ENCODE assay signal across 16 cellular contexts in genomic region chr12:27303139-27304111, GRCh38. TPM values are rescaled to one million over a fixed set of nuclear protein-coding genes. Genes with fewer than 3 reads are reported as not detected.
DNase-seq lines count a peak whose midpoint lies in the region; ATAC-seq and TF ChIP-seq lines count a peak whose summit lies in the region.
"Had no signal": no experiment of that assay in that cellular context is flagged by ENCODE, and none has a peak within 500 bp of the region (broad histone marks: within the 10 kb centered on the region; RNA-seq: fewer than 3 reads in every experiment).

No MANE protein-coding gene starts in this region.

- TF ChIP-seq EP300 in sigmoid colon (IDR thresholded peaks at IDR 0.05): no peak

- CTCF ChIA-PET in activated CD8-positive, alpha-beta T cell treated with anti-CD3 and anti-CD28 coated beads for 36 hours (lab: Charles Lee): interaction anchor here (0.6 to 7.6 kb wide), 7 partner anchors 21 to 288 kb away, joined by 3 to 81 read pairs (median 6); partner anchors contain the start of gene TM7SF3
- CTCF ChIA-PET in activated CD8-positive, alpha-beta T cell treated with anti-CD3 and anti-CD28 coated beads, Interleukin-2, amount 10 ng/mL, durations not matched to agents 7 days and 5 days (lab: Charles Lee): interaction anchor here (0.9 to 8.4 kb wide), 10 partner anchors 29 to 401 kb away, joined by 3 to 193 read pairs (median 8); partner anchors contain the start of genes BMAL2, MED21, STK38L and TM7SF3

- H3K9me3 Mint-ChIP-seq in activated CD8-positive, alpha-beta T cell treated with anti-CD3 and anti-CD28 coated beads for 36 hours: no peaks in the 10 kb centered on the region
- no peaks in the 10 kb centered on the region for H3K9me3 Mint-ChIP-seq in activated CD8-positive, alpha-beta T cell treated with anti-CD3 and anti-CD28 coated beads, Interleukin-2, amount 10 ng/mL, durations not matched to agents 7 days and 5 days (ENCODE audit: insufficient read depth)
- H3K9me3 Mint-ChIP-seq: effector memory CD8-positive, alpha-beta T cell had no signal

- H3K27ac ChIP-seq in coronary artery: peak overlapping the region; percentile 15 to 29
- peak overlapping the region in 3 of 4 donors; percentile 25 to 73 (median 64) for H3K27ac ChIP-seq in sigmoid colon
- H3K27ac ChIP-seq: foreskin keratinocyte, PC-9 had no signal

- H3K9me3 ChIP-seq in sigmoid colon: no peaks in the 10 kb centered on the region
- H3K9me3 ChIP-seq: uterus had no signal

- DNase-seq in activated CD8-positive, alpha-beta T cell treated with anti-CD3 and anti-CD28 coated beads for 36 hours: no peak
- no peak for DNase-seq in activated CD8-positive, alpha-beta T cell treated with anti-CD3 and anti-CD28 coated beads, Interleukin-2, amount 10 ng/mL, durations not matched to agents 7 days and 5 days
- DNase-seq in NCI-H2171 treated with DMSO at 0.1 percent for 48 hours (lab: John Stamatoyannopoulos, UW) (peak; percentile 54), coronary artery (ENCODE audit: low spot score) (no peak), sigmoid colon (no peak), NCI-H2227 treated with DMSO at 0.1 percent for 48 hours (lab: John Stamatoyannopoulos, UW) (no peak)
- DNase-seq in stimulated activated CD4-positive, alpha-beta T cell treated with anti-CD3 and anti-CD28 coated beads, Interleukin-4, amount 100 ng/mL, for 1 hour: no peak
- DNase-seq: activated CD4-positive, CD25-positive, alpha-beta regulatory T cell treated with anti-CD3 and anti-CD28 coated beads, Interleukin-2, amount 50 U/mL, for 72 hours; activated T-cell treated with anti-CD3 and anti-CD28 coated beads, Interleukin-2, amount 50 U/mL, for 1 hour; effector memory CD8-positive, alpha-beta T cell; foreskin keratinocyte; KG1; PC-9; SW 1271; uterus had no signal

- H3K4me3 Mint-ChIP-seq in activated CD8-positive, alpha-beta T cell treated with anti-CD3 and anti-CD28 coated beads for 36 hours: no peak overlapping the region
- no peak overlapping the region for H3K4me3 Mint-ChIP-seq in activated CD8-positive, alpha-beta T cell treated with anti-CD3 and anti-CD28 coated beads, Interleukin-2, amount 10 ng/mL, durations not matched to agents 7 days and 5 days
- H3K4me3 Mint-ChIP-seq: effector memory CD8-positive, alpha-beta T cell had no signal

- no peaks in the 10 kb centered on the region for H3K27me3 ChIP-seq in sigmoid colon
- H3K27me3 ChIP-seq: foreskin keratinocyte, uterus had no signal

- H3K4me1 ChIP-seq in sigmoid colon: peaks cover 0 to 40% (median 33%) of the 10 kb centered on the region in 4 donors
- H3K4me1 ChIP-seq: foreskin keratinocyte, uterus had no signal

- peaks cover 7% of the 10 kb centered on the region for H3K4me1 Mint-ChIP-seq in activated CD8-positive, alpha-beta T cell treated with anti-CD3 and anti-CD28 coated beads for 36 hours (ENCODE audit: low read depth)
- H3K4me1 Mint-ChIP-seq in activated CD8-positive, alpha-beta T cell treated with anti-CD3 and anti-CD28 coated beads, Interleukin-2, amount 10 ng/mL, durations not matched to agents 7 days and 5 days (ENCODE audit: low read depth): peaks cover 3% of the 10 kb centered on the region

- H3K27me3 Mint-ChIP-seq in activated CD8-positive, alpha-beta T cell treated with anti-CD3 and anti-CD28 coated beads for 36 hours: no peaks in the 10 kb centered on the region
- H3K27me3 Mint-ChIP-seq in activated CD8-positive, alpha-beta T cell treated with anti-CD3 and anti-CD28 coated beads, Interleukin-2, amount 10 ng/mL, durations not matched to agents 7 days and 5 days (ENCODE audit: low read depth): no peaks in the 10 kb centered on the region
- H3K27me3 Mint-ChIP-seq: effector memory CD8-positive, alpha-beta T cell had no signal

- intact Hi-C loops in activated CD8-positive, alpha-beta T cell treated with anti-CD3 and anti-CD28 coated beads for 36 hours (cut with micrococcal nuclease): loop anchor here (10.0 kb wide), 1 partner anchor 159 kb away; no protein-coding TSS in a partner anchor
- intact Hi-C loops in sigmoid colon (cut with DNase I): no loop called here

- peaks cover 14% of the 10 kb centered on the region for H3K36me3 Mint-ChIP-seq in activated CD8-positive, alpha-beta T cell treated with anti-CD3 and anti-CD28 coated beads for 36 hours (ENCODE audit: low read depth)
- H3K36me3 Mint-ChIP-seq in activated CD8-positive, alpha-beta T cell treated with anti-CD3 and anti-CD28 coated beads, Interleukin-2, amount 10 ng/mL, durations not matched to agents 7 days and 5 days (ENCODE audit: low read depth): peaks cover 15% of the 10 kb centered on the region

- ATAC-seq in activated CD8-positive, alpha-beta T cell treated with anti-CD3 and anti-CD28 coated beads for 36 hours: no peak
- ATAC-seq in activated CD8-positive, alpha-beta T cell treated with anti-CD3 and anti-CD28 coated beads, Interleukin-2, amount 10 ng/mL, durations not matched to agents 7 days and 5 days: no peak
- no peak for ATAC-seq in GM21381 (IDR thresholded peaks at IDR 0.05; ENCODE audit: unreplicated experiment)
- ATAC-seq: effector memory CD8-positive, alpha-beta T cell; foreskin keratinocyte had no signal

- H3K4me3 ChIP-seq in coronary artery (no peak overlapping the region), sigmoid colon (no peak overlapping the region)
- H3K4me3 ChIP-seq: PC-9, uterus had no signal

- peak overlapping the region; percentile 27 for H3K27ac Mint-ChIP-seq in activated CD8-positive, alpha-beta T cell treated with anti-CD3 and anti-CD28 coated beads for 36 hours
- H3K27ac Mint-ChIP-seq in activated CD8-positive, alpha-beta T cell treated with anti-CD3 and anti-CD28 coated beads, Interleukin-2, amount 10 ng/mL, durations not matched to agents 7 days and 5 days: no peak overlapping the region

- 38 to 69% methylated on average over 3 of the region's 3 CpGs for WGBS in sigmoid colon, 2 donors

- POLR2A ChIA-PET in activated CD8-positive, alpha-beta T cell treated with anti-CD3 and anti-CD28 coated beads for 36 hours (lab: Charles Lee): no interaction called here
- POLR2A ChIA-PET in activated CD8-positive, alpha-beta T cell treated with anti-CD3 and anti-CD28 coated beads, Interleukin-2, amount 10 ng/mL, durations not matched to agents 7 days and 5 days (lab: Charles Lee): interaction anchor here (0.6 kb wide), 1 partner anchor 64 kb away, joined by 4 read pairs; no protein-coding TSS in a partner anchor

- TF ChIP-seq CTCF in activated CD8-positive, alpha-beta T cell treated with anti-CD3 and anti-CD28 coated beads for 36 hours (IDR thresholded peaks at IDR 0.05): no peak
- TF ChIP-seq CTCF in coronary artery (IDR thresholded peaks at IDR 0.05): no peak
- TF ChIP-seq CTCF in sigmoid colon (IDR thresholded peaks at IDR 0.05): no peak

- no peak for TF ChIP-seq POLR2A in sigmoid colon (IDR thresholded peaks at IDR 0.05)

- H3K36me3 ChIP-seq in sigmoid colon: peaks cover 3 to 51% (median 6%) of the 10 kb centered on the region in 4 donors
- H3K36me3 ChIP-seq: uterus had no signal

RNA-seq across cellular contexts. Expression of gene BMAL2, which starts 29.2 kb away (rescaled TPM):
- total RNA-seq in activated CD8-positive, alpha-beta T cell treated with anti-CD3 and anti-CD28 coated beads for 36 hours: 1 to 10 TPM; 7.5 to 9.7 TPM
- 10 to 100 TPM; 17.9 to 18.3 TPM for total RNA-seq in activated CD8-positive, alpha-beta T cell treated with anti-CD3 and anti-CD28 coated beads, Interleukin-2, amount 10 ng/mL, durations not matched to agents 7 days and 5 days
- 1 to 10 TPM; 3.2 to 6.2 (median 3.9) TPM for total RNA-seq in sigmoid colon
- polyA plus RNA-seq in sigmoid colon: 1 to 10 TPM; 2.4 to 4.8 (median 4.4) TPM

RNA-seq across cellular contexts. Expression of gene STK38L, which starts 59.3 kb away (rescaled TPM):
- total RNA-seq in activated CD8-positive, alpha-beta T cell treated with anti-CD3 and anti-CD28 coated beads for 36 hours: 10 to 100 TPM; 23.5 to 27.6 TPM
- 10 to 100 TPM; 18.1 to 19.3 TPM for total RNA-seq in activated CD8-positive, alpha-beta T cell treated with anti-CD3 and anti-CD28 coated beads, Interleukin-2, amount 10 ng/mL, durations not matched to agents 7 days and 5 days
- total RNA-seq in sigmoid colon: 10 to 100 TPM; 67.3 to 86.2 (median 78.3) TPM
- 10 to 100 TPM; 16.8 to 20.1 (median 17.4) TPM for polyA plus RNA-seq in sigmoid colon
